Comparison of ENCODE assay signal across 15 cellular contexts in the genomic region with DNA sequence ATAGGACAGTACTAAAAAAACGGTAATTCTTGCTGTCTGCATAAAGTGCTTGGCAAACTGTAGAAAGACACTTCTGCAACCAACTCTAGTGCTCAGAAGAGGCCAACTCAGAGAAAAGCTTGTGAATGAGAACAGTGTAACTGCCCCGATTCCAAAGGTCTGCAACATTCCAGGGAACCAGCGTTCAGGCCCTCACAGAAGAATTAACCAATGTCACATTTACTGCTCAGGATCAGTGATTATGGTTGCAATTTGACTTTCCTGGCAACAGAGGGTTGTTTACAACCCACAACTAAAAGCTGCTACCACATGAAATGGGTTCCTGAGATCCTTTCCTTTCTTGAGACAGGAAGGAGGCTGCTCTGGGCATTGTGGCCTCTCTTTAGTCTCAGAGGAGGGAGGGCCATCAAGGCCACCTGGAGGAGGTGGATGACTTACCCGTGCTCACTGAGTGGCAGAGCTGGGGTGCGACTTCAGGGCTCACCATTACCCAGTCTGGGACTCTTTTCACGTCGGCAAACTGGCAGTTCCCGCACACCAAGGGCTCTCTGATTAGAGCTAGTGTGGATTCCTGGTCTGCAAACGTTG. TPM values are rescaled to one million over a fixed set of nuclear protein-coding genes. Genes with fewer than 3 reads are reported as not detected.
DNase-seq lines count a peak whose midpoint lies in the region; ATAC-seq lines count a peak whose summit lies in the region.
"Had no signal": no experiment of that assay in that cellular context is flagged by ENCODE, and none has a peak within 500 bp of the region (broad histone marks: within the 10 kb centered on the region; RNA-seq: fewer than 3 reads in every experiment).

No MANE protein-coding gene starts in this region.

- no peak overlapping the region for H3K4me3 Mint-ChIP-seq in activated T-cell treated with anti-CD3 and anti-CD28 coated beads, Interleukin-2, amount 50 U/mL, for 4 hours

- 80% methylated on average over 9 of the region's 9 CpGs for WGBS in thymus

- H3K4me1 ChIP-seq in adipocyte (ENCODE audit: control insufficient read depth, insufficient read depth, low read length) (peaks cover 51% of the 10 kb centered on the region), thymus (ENCODE audit: control insufficient read depth, insufficient read depth, low read length) (peaks cover 2% of the 10 kb centered on the region)

- ATAC-seq in activated T-cell treated with anti-CD3 and anti-CD28 coated beads, Interleukin-2, amount 50 U/mL, for 4 hours, result no peak
- peak; percentile 76 for ATAC-seq in left colon

- no peaks in the 10 kb centered on the region for H3K9me3 Mint-ChIP-seq in activated T-cell treated with anti-CD3 and anti-CD28 coated beads, Interleukin-2, amount 50 U/mL, for 4 hours

- DNase-seq in activated T-cell treated with anti-CD3 and anti-CD28 coated beads, Interleukin-2, amount 50 U/mL, for 48 hours, result peak; percentile 17
- DNase-seq in activated T-cell treated with anti-CD3 and anti-CD28 coated beads, Interleukin-2, amount 50 U/mL, for 4 hours, result no peak
- DNase-seq in adipocyte (ENCODE audit: low read depth) (no peak), left colon (no peak), NCI-H146 (lab: John Stamatoyannopoulos, UW) (no peak)
- DNase-seq in NK-92 treated with Interleukin-12 subunit alpha and Interleukin-12 subunit beta, amount 100 ng/mL, for 24 hours (lab: John Stamatoyannopoulos, UW), result no peak
- DNase-seq in stimulated activated CD4-positive, alpha-beta T cell treated with anti-CD3 and anti-CD28 coated beads, Interleukin-4, amount 100 ng/mL, for 4 hours, result no peak
- DNase-seq: ACHN; activated effector memory CD4-positive, alpha-beta T cell treated with Interleukin-2 at 50 U/mL for 16 hours; caudate nucleus; DMS153; erythroblast; NCI-H1694 treated with DMSO at 0.1 percent for 48 hours; SHP77 had no signal

- peaks cover 28% of the 10 kb centered on the region for H3K36me3 Mint-ChIP-seq in activated T-cell treated with anti-CD3 and anti-CD28 coated beads, Interleukin-2, amount 50 U/mL, for 4 hours (ENCODE audit: insufficient read depth)

- H3K4me3 ChIP-seq in adipocyte (ENCODE audit: low read length) (no peak overlapping the region), thymus (ENCODE audit: low read length) (no peak overlapping the region)

- H3K4me1 Mint-ChIP-seq in activated T-cell treated with anti-CD3 and anti-CD28 coated beads, Interleukin-2, amount 50 U/mL, for 4 hours (ENCODE audit: low read depth), result peaks cover 75% of the 10 kb centered on the region

- intact Hi-C loops in left colon (cut with DNase I, micrococcal nuclease), result no loop called here

- no peaks in the 10 kb centered on the region for H3K27me3 Mint-ChIP-seq in activated T-cell treated with anti-CD3 and anti-CD28 coated beads, Interleukin-2, amount 50 U/mL, for 4 hours (ENCODE audit: low read depth)

- peak overlapping the region; percentile 11 for H3K27ac ChIP-seq in thymus (ENCODE audit: low read depth)

- H3K9ac ChIP-seq in adipocyte (ENCODE audit: low read length), result peak overlapping the region; percentile 19

- H3K9me3 ChIP-seq in adipocyte (ENCODE audit: control insufficient read depth, low read length) (no peaks in the 10 kb centered on the region), thymus (ENCODE audit: control insufficient read depth) (no peaks in the 10 kb centered on the region)

- H3K36me3 ChIP-seq in adipocyte (ENCODE audit: control insufficient read depth, insufficient read depth, low read length, severe bottlenecking) (peaks cover 63% of the 10 kb centered on the region), thymus (ENCODE audit: control insufficient read depth, insufficient read depth) (peaks cover 19% of the 10 kb centered on the region)

- H3K27me3 ChIP-seq in adipocyte (replicated peaks; ENCODE audit: control insufficient read depth, insufficient read depth, low read length) (no peaks in the 10 kb centered on the region), thymus (ENCODE audit: control insufficient read depth, insufficient read depth) (no peaks in the 10 kb centered on the region)

RNA-seq across cellular contexts. Expression of gene SRSF4, which starts 15.3 kb away (rescaled TPM):
- total RNA-seq in activated T-cell treated with anti-CD3 and anti-CD28 coated beads, Interleukin-2, amount 50 U/mL, for 4 hours, result 100 to 1,000 TPM; 104 to 109 (median 106) TPM
- 10 to 100 TPM; 62.7 to 71.3 TPM for total RNA-seq in left colon
- polyA plus RNA-seq in thymus, result 85.8 TPM

RNA-seq across cellular contexts. Expression of gene TMEM200B, which starts 42.7 kb away (rescaled TPM):
- 1 to 10 TPM in 2 of 3 donors, under 1 TPM in 1; 0.61 to 1.7 (median 1.0) TPM for total RNA-seq in activated T-cell treated with anti-CD3 and anti-CD28 coated beads, Interleukin-2, amount 50 U/mL, for 4 hours
- 1 to 10 TPM; 1.3 to 6.3 TPM for total RNA-seq in left colon
- 2.5 TPM for polyA plus RNA-seq in thymus

Comparison
In these comparisons a context has a peak if more than half of its experiments do, and no peak if none do; other contexts are left out.
1. DNase-seq: peak in activated T-cell treated with anti-CD3 and anti-CD28 coated beads, Interleukin-2, amount 50 U/mL, for 48 hours (2 of 2); none in activated T-cell treated with anti-CD3 and anti-CD28 coated beads, Interleukin-2, amount 50 U/mL, for 4 hours (single experiment), adipocyte (single experiment), left colon (0 of 2), NK-92 treated with Interleukin-12 subunit alpha and Interleukin-12 subunit beta, amount 100 ng/mL, for 24 hours (single experiment), NCI-H146 (single experiment) and stimulated activated CD4-positive, alpha-beta T cell treated with anti-CD3 and anti-CD28 coated beads, Interleukin-4, amount 100 ng/mL, for 4 hours (0 of 2).